1 cellular context compared by ENCODE assay signal in genomic region chr1:155932085-155932484, GRCh38.
TF ChIP-seq lines count a peak whose summit lies in the region.

No MANE protein-coding gene starts in this region.

TF ChIP-seq in WTC11, 78 proteins besides CTCF, POLR2A, EP300 and RAD21 (continued from another document):
- TF ChIP-seq USF2 (CRISPR knock-in tag; IDR thresholded peaks at IDR 0.05) (no peak), ZNF396 (CRISPR knock-in tag; IDR thresholded peaks at IDR 0.05; ENCODE audit: borderline replicate concordance) (no peak), CBFB (CRISPR knock-in tag; IDR thresholded peaks at IDR 0.05; ENCODE audit: low read depth) (no peak), MLX (CRISPR knock-in tag; IDR thresholded peaks at IDR 0.05) (no peak), USF1 (CRISPR knock-in tag; IDR thresholded peaks at IDR 0.05) (no peak), ARID4B (CRISPR knock-in tag; IDR thresholded peaks at IDR 0.05; ENCODE audit: borderline replicate concordance) (no peak), ZBTB43 (CRISPR knock-in tag; IDR thresholded peaks at IDR 0.05) (no peak)
